In genomic region chr1:27542463-27543273, GRCh38 we compare ENCODE assay signal across 8 cellular contexts. TPM values are rescaled to one million over a fixed set of nuclear protein-coding genes. Genes with fewer than 3 reads are reported as not detected.
DNase-seq lines count a peak whose midpoint lies in the region; FAIRE-seq and TF ChIP-seq lines count a peak whose summit lies in the region.

No MANE protein-coding gene starts in this region.

- peak overlapping the region; percentile 79 for H3K27ac Mint-ChIP-seq in activated T-helper 2 cell treated with anti-CD3 and anti-CD28 coated beads, Interferon-gamma antibody, Interleukin-2, Interleukin-4, amounts not matched to agents 10 μg/mL and 5 μg/mL and 100 μg/mL, durations not matched to agents 14 hours and 24 hours and 36 hours

- H3K27me3 ChIP-seq in hepatocyte (no peaks in the 10 kb centered on the region), HAP-1 (ENCODE audit: low read depth) (no peaks in the 10 kb centered on the region)

- no peak overlapping the region for H2AFZ ChIP-seq in hepatocyte

- H3K4me3 ChIP-seq in hepatocyte (no peak overlapping the region), HAP-1 (no peak overlapping the region)

- no peak overlapping the region for H3K4me3 Mint-ChIP-seq in activated T-helper 2 cell treated with anti-CD3 and anti-CD28 coated beads, Interferon-gamma antibody, Interleukin-2, Interleukin-4, amounts not matched to agents 10 μg/mL and 5 μg/mL and 100 μg/mL, durations not matched to agents 14 hours and 24 hours and 36 hours (ENCODE audit: low read depth)

- peak overlapping the region; percentile 100 for H3K27ac ChIP-seq in hepatocyte

- peaks cover 21% of the 10 kb centered on the region for H3K36me3 Mint-ChIP-seq in activated T-helper 2 cell treated with anti-CD3 and anti-CD28 coated beads, Interferon-gamma antibody, Interleukin-2, Interleukin-4, amounts not matched to agents 10 μg/mL and 5 μg/mL and 100 μg/mL, durations not matched to agents 14 hours and 24 hours and 36 hours (ENCODE audit: low read depth)

- peaks cover 75% of the 10 kb centered on the region for H3K79me2 ChIP-seq in hepatocyte

- no peaks in the 10 kb centered on the region for H3K9me3 ChIP-seq in hepatocyte (ENCODE audit: low read depth)
- no peaks in the 10 kb centered on the region for H3K9me3 ChIP-seq in HAP-1

- H4K20me1 ChIP-seq in hepatocyte (ENCODE audit: insufficient read depth, poor library complexity, severe bottlenecking): no peaks in the 10 kb centered on the region

- peaks cover 6% of the 10 kb centered on the region for H3K4me1 Mint-ChIP-seq in activated T-helper 2 cell treated with anti-CD3 and anti-CD28 coated beads, Interferon-gamma antibody, Interleukin-2, Interleukin-4, amounts not matched to agents 10 μg/mL and 5 μg/mL and 100 μg/mL, durations not matched to agents 14 hours and 24 hours and 36 hours (ENCODE audit: low read depth)

- TF ChIP-seq CTCF in hepatocyte (IDR thresholded peaks at IDR 0.05; ENCODE audit: poor library complexity): no peak

- no peaks in the 10 kb centered on the region for H3K9me3 Mint-ChIP-seq in activated T-helper 2 cell treated with anti-CD3 and anti-CD28 coated beads, Interferon-gamma antibody, Interleukin-2, Interleukin-4, amounts not matched to agents 10 μg/mL and 5 μg/mL and 100 μg/mL, durations not matched to agents 14 hours and 24 hours and 36 hours

- intact Hi-C loops in activated T-helper 2 cell treated with anti-CD3 and anti-CD28 coated beads, Interferon-gamma antibody, Interleukin-2, Interleukin-4, amounts not matched to agents 10 μg/mL and 5 μg/mL and 100 μg/mL, durations not matched to agents 14 hours and 24 hours and 36 hours (cut with micrococcal nuclease): no loop called here

- H3K4me1 ChIP-seq in hepatocyte (ENCODE audit: insufficient read depth) (peaks cover 71% of the 10 kb centered on the region), HAP-1 (no peaks in the 10 kb centered on the region)

- H3K4me2 ChIP-seq in hepatocyte: no peak overlapping the region

- in situ Hi-C loops in HAP-1 (cut with MboI; ENCODE audit: low sequenced_read_pairs): no loop called here

- DNase-seq in stimulated activated CD4-positive, alpha-beta T cell treated with anti-CD3 and anti-CD28 coated beads, Interleukin-12 subunit alpha, Interleukin-12 subunit beta, amount 100 ng/mL, for 4 hours: peak; percentile 24
- no peak for DNase-seq in stimulated activated CD4-positive, alpha-beta T cell treated with anti-CD3 and anti-CD28 coated beads, Interleukin-2, amount 100 ng/mL, for 48 hours
- no peak for DNase-seq in activated T-helper 2 cell treated with anti-CD3 and anti-CD28 coated beads, Interferon-gamma antibody, Interleukin-2, Interleukin-4, amounts not matched to agents 10 μg/mL and 5 μg/mL and 100 μg/mL, durations not matched to agents 14 hours and 24 hours and 36 hours (ENCODE audit: low spot score)
- peak; percentile 95 for DNase-seq in hepatocyte (ENCODE audit: low spot score)
- peak; percentile 34 for DNase-seq in stimulated activated CD4-positive, alpha-beta T cell treated with anti-CD3 and anti-CD28 coated beads, Interleukin-4, amount 100 ng/mL, for 1 hour
- DNase-seq in HAP-1 (ENCODE audit: low spot score in 2 of 2): no peak
- DNase-seq in GM12892 (ENCODE audit: insufficient read length): no peak
- DNase-seq in SKM-1 (lab: John Stamatoyannopoulos, UW; ENCODE audit: unreplicated experiment): no peak

- H3K27me3 Mint-ChIP-seq in activated T-helper 2 cell treated with anti-CD3 and anti-CD28 coated beads, Interferon-gamma antibody, Interleukin-2, Interleukin-4, amounts not matched to agents 10 μg/mL and 5 μg/mL and 100 μg/mL, durations not matched to agents 14 hours and 24 hours and 36 hours (ENCODE audit: low read depth): no peaks in the 10 kb centered on the region

- no peaks in the 10 kb centered on the region for H3K9me2 ChIP-seq in hepatocyte (replicated peaks; ENCODE audit: insufficient read depth)

- 47% methylated on average over 19 of the region's 19 CpGs for WGBS in hepatocyte (ENCODE audit: low lambda C conversion rate, missing lambda C conversion rate)

- no peak for FAIRE-seq in GM12892 (lab: Jason Lieb, UNC)

- TF ChIP-seq POLR2A in GM12892 (IDR thresholded peaks at IDR 0.05; ENCODE audit: low read depth, low read length): no peak

- no peaks in the 10 kb centered on the region for H3K36me3 ChIP-seq in hepatocyte (replicated peaks; ENCODE audit: insufficient read depth, low read depth)
- H3K36me3 ChIP-seq in HAP-1 (replicated peaks): no peaks in the 10 kb centered on the region

RNA-seq across cellular contexts. Expression of gene WASF2, which starts 52.7 kb away (rescaled TPM):
- total RNA-seq in activated T-helper 2 cell treated with anti-CD3 and anti-CD28 coated beads, Interferon-gamma antibody, Interleukin-2, Interleukin-4, amounts not matched to agents 10 μg/mL and 5 μg/mL and 100 μg/mL, durations not matched to agents 14 hours and 24 hours and 36 hours: 125 and 128 TPM in 2 replicates
- 25.2 and 28.5 TPM in 2 replicates for total RNA-seq in hepatocyte
- polyA plus RNA-seq in hepatocyte: 45.6 and 61.1 TPM in 2 replicates
- polyA plus RNA-seq in GM12892 (2012; ENCODE audit: missing spikeins): 50.0 TPM

Comparison
In these comparisons a context has a peak if more than half of its experiments do, and no peak if none do; other contexts are left out.
1. DNase-seq: peak in stimulated activated CD4-positive, alpha-beta T cell treated with anti-CD3 and anti-CD28 coated beads, Interleukin-12 subunit alpha, Interleukin-12 subunit beta, amount 100 ng/mL, for 4 hours (single experiment), hepatocyte (single experiment) and stimulated activated CD4-positive, alpha-beta T cell treated with anti-CD3 and anti-CD28 coated beads, Interleukin-4, amount 100 ng/mL, for 1 hour (single experiment); none in stimulated activated CD4-positive, alpha-beta T cell treated with anti-CD3 and anti-CD28 coated beads, Interleukin-2, amount 100 ng/mL, for 48 hours (0 of 2), activated T-helper 2 cell treated with anti-CD3 and anti-CD28 coated beads, Interferon-gamma antibody, Interleukin-2, Interleukin-4, amounts not matched to agents 10 μg/mL and 5 μg/mL and 100 μg/mL, durations not matched to agents 14 hours and 24 hours and 36 hours (single experiment), HAP-1 (0 of 2), GM12892 (single experiment) and SKM-1 (single experiment).